9 cellular contexts compared by ENCODE assay signal in genomic region chr11:12693485-12694181, GRCh38. TPM values are rescaled to one million over a fixed set of nuclear protein-coding genes. Genes with fewer than 3 reads are reported as not detected.
DNase-seq lines count a peak whose midpoint lies in the region; ATAC-seq and TF ChIP-seq lines count a peak whose summit lies in the region.
"Had no signal": no experiment of that assay in that cellular context is flagged by ENCODE, and none has a peak within 500 bp of the region (broad histone marks: within the 10 kb centered on the region; RNA-seq: fewer than 3 reads in every experiment).

No MANE protein-coding gene starts in this region.

- no peaks in the 10 kb centered on the region for H3K36me3 Mint-ChIP-seq in nephron progenitor cell (ENCODE audit: low read depth)

- no peaks in the 10 kb centered on the region; the same call in 1 of the 2 replicates for H3K36me3 ChIP-seq in BE2C
- no peaks in the 10 kb centered on the region for H3K36me3 ChIP-seq in HUES64 (ENCODE audit: insufficient read depth, low read length)
- no peaks in the 10 kb centered on the region for H3K36me3 ChIP-seq in esophagus muscularis mucosa

- TF ChIP-seq CTCF in BE2C (IDR thresholded peaks at IDR 0.05; ENCODE audit: low read depth, low read length) (no peak), esophagus muscularis mucosa (IDR thresholded peaks at IDR 0.05) (peak in 1 of 3 experiments; percentile 13), nephron progenitor cell (IDR thresholded peaks at IDR 0.05) (no peak), GM13977 (IDR thresholded peaks at IDR 0.05; ENCODE audit: extremely low read depth, insufficient read depth, missing control alignments) (no peak)

- no peak for TF ChIP-seq POLR2A in esophagus muscularis mucosa (IDR thresholded peaks at IDR 0.05; ENCODE audit: low read depth)

- ATAC-seq in HG02623 (IDR thresholded peaks at IDR 0.05; ENCODE audit: unreplicated experiment), result no peak

- peak overlapping the region; percentile 17; the same call in 1 of the 2 replicates for H3K4me3 ChIP-seq in BE2C (ENCODE audit: low read depth, low read length)
- H3K4me3 ChIP-seq in HUES64 (ENCODE audit: low read length), result no peak overlapping the region
- H3K4me3 ChIP-seq in esophagus muscularis mucosa, result peak overlapping the region; percentile 32 to 39 (median 38)

- no peaks in the 10 kb centered on the region for H3K9me3 Mint-ChIP-seq in nephron progenitor cell

- H3K27me3 ChIP-seq in BE2C, result no peaks in the 10 kb centered on the region
- peaks cover 4% of the 10 kb centered on the region; the same call in 1 of the 2 replicates for H3K27me3 ChIP-seq in HUES64 (ENCODE audit: insufficient read depth, low read length)
- no peaks in the 10 kb centered on the region for H3K27me3 ChIP-seq in esophagus muscularis mucosa

- no peaks in the 10 kb centered on the region for H3K27me3 Mint-ChIP-seq in nephron progenitor cell (ENCODE audit: low read depth, poor library complexity)

- peak overlapping the region; percentile 44; the same call in 1 of the 2 replicates for H3K27ac ChIP-seq in HUES64 (ENCODE audit: low read depth, low read length)
- peak overlapping the region; percentile 80 to 90 (median 85) for H3K27ac ChIP-seq in esophagus muscularis mucosa (replicated peaks in 1 of 4)

- H3K9me3 ChIP-seq in BE2C, result no peaks in the 10 kb centered on the region
- no peaks in the 10 kb centered on the region for H3K9me3 ChIP-seq in HUES64 (ENCODE audit: insufficient read depth, low read depth, low read length)
- H3K9me3 ChIP-seq in esophagus muscularis mucosa, result no peaks in the 10 kb centered on the region

- H3K27ac Mint-ChIP-seq in nephron progenitor cell, result peak overlapping the region; percentile 99

- in situ Hi-C loops in SK-MEL-5 (cut with HindIII; ENCODE audit: low pct_unique_long_range_greater_than_20kb, low sequenced_read_pairs), result no loop called here
- in situ Hi-C loops in GM13977 (cut with MboI; ENCODE audit: low pct_unique_long_range_greater_than_20kb, low sequenced_read_pairs, unreplicated experiment), result no loop called here

- TF ChIP-seq EP300 in esophagus muscularis mucosa (IDR thresholded peaks at IDR 0.05), result no peak

- DNase-seq in BE2C (no peak), SK-MEL-5 (ENCODE audit: low read depth, low spot score) (peak; percentile 91), esophagus muscularis mucosa (ENCODE audit: extremely low spot score) (no peak), nephron progenitor cell (no peak), GM13977 (ENCODE audit: low spot score) (no peak)
- no peak for DNase-seq in activated CD4-positive, CD25-positive, alpha-beta regulatory T cell treated with anti-CD3 and anti-CD28 coated beads, Interleukin-2, amount 50 U/mL, for 72 hours

- WGBS in HUES64, result 48% methylated on average over 13 of the region's 13 CpGs
- WGBS in esophagus muscularis mucosa, result under 1% methylated on average over 13 of the region's 13 CpGs

- H3K4me1 Mint-ChIP-seq in nephron progenitor cell, result peaks cover 100% of the 10 kb centered on the region

- H3K4me3 Mint-ChIP-seq in nephron progenitor cell, result peak overlapping the region; percentile 52

- peak overlapping the region; percentile 23; the same call in 1 of the 2 replicates for H3K9ac ChIP-seq in HUES64 (ENCODE audit: low read depth, low read length)

- intact Hi-C loops in esophagus muscularis mucosa (cut with DNase I), result no loop called here

- H3K4me1 ChIP-seq in BE2C (peaks cover 44% of the 10 kb centered on the region), HUES64 (ENCODE audit: insufficient read depth, low read length) (peaks cover 89% of the 10 kb centered on the region), esophagus muscularis mucosa (peaks cover 61 to 86% (median 72%) of the 10 kb centered on the region in 4 donors)

RNA-seq across cellular contexts. Expression of gene TEAD1, which starts 19.4 kb away (rescaled TPM):
- 39.2 TPM for polyA plus RNA-seq in BE2C (2012; ENCODE audit: insufficient read depth, insufficient read length, low read depth)
- 49.4 TPM for polyA plus RNA-seq in HUES64 (2013, experiment 1 of 2)
- polyA plus RNA-seq in HUES64 (2013, experiment 2 of 2), result 51.8 TPM
- total RNA-seq in SK-MEL-5 (2014; rRNA removed; shearing (Covaris generic)), result 55.0 and 68.3 TPM in 2 replicates
- polyA plus RNA-seq in SK-MEL-5 (2015; cell fraction: cytosol; rRNA removed), result 49.8 and 88.0 TPM in 2 replicates
- 94.9 and 147 TPM in 2 replicates for polyA plus RNA-seq in SK-MEL-5 (2015; cell fraction: nucleus; rRNA removed)
- total RNA-seq in esophagus muscularis mucosa, result 100 to 1,000 TPM; 147 to 307 (median 232) TPM
- total RNA-seq: mononuclear cell had no signal
